ENCODE assay signal across 1 cellular context in the genomic region with DNA sequence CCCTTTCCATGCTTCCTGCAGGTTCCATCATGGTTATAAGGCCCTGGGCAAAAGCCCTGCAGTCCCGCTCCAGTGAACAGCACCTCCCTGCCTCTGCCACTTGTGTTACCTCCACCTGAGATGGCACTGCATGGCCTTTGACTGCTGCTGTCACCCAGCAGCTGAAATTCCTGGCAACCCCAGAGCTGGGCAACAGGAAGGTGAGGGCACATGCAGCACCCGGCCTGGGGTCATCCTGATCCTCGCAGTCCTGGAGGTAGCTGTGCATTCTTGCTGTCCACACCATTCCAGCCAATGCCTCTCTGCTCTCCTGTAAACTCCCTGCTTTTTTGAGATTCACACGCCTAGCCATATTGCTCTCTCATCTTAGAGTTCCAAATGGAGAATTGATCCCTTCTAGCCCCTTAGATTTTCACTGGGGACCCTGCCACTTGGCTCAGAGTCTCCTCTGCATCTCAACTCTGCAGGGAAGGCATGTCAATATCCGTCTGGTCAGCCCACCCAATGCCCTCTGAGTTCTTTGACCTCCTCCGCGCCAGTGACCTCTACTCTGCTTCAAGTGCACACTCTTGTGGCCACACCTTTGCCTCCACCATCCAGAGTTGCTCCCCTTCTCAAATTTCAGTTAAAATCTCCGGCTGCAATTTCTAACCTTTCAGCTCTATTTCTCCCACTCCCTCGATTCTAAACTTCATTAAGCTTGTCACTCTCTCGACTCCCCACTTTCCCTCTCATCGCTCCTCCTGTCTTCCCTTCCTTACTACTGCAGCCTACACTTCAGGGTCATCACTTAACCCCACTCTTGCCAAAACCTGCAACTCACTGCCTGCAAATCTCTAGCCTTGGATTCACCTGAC.
TF ChIP-seq lines count a peak whose summit lies in the region.

No MANE protein-coding gene starts in this region.

TF ChIP-seq in K562, 482 proteins besides CTCF, POLR2A, EP300 and RAD21:
- TF ChIP-seq PPARD (CRISPR knock-in tag; IDR thresholded peaks at IDR 0.05), result no peak
- no peak for TF ChIP-seq OTX1 (CRISPR knock-in tag; IDR thresholded peaks at IDR 0.05)
- no peak for TF ChIP-seq SUPT5H (IDR thresholded peaks at IDR 0.05)
- TF ChIP-seq, protein P1, sequence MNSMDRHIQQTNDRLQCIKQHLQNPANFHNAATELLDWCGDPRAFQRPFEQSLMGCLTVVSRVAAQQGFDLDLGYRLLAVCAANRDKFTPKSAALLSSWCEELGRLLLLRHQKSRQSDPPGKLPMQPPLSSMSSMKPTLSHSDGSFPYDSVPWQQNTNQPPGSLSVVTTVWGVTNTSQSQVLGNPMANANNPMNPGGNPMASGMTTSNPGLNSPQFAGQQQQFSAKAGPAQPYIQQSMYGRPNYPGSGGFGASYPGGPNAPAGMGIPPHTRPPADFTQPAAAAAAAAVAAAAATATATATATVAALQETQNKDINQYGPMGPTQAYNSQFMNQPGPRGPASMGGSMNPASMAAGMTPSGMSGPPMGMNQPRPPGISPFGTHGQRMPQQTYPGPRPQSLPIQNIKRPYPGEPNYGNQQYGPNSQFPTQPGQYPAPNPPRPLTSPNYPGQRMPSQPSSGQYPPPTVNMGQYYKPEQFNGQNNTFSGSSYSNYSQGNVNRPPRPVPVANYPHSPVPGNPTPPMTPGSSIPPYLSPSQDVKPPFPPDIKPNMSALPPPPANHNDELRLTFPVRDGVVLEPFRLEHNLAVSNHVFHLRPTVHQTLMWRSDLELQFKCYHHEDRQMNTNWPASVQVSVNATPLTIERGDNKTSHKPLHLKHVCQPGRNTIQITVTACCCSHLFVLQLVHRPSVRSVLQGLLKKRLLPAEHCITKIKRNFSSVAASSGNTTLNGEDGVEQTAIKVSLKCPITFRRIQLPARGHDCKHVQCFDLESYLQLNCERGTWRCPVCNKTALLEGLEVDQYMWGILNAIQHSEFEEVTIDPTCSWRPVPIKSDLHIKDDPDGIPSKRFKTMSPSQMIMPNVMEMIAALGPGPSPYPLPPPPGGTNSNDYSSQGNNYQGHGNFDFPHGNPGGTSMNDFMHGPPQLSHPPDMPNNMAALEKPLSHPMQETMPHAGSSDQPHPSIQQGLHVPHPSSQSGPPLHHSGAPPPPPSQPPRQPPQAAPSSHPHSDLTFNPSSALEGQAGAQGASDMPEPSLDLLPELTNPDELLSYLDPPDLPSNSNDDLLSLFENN (IDR thresholded peaks at IDR 0.05; ENCODE audit: low read depth in 2 of 2, low read length in 2 of 2), result no peak
- no peak for TF ChIP-seq ZNF780A (CRISPR knock-in tag; IDR thresholded peaks at IDR 0.05)
- TF ChIP-seq YBX1 (IDR thresholded peaks at IDR 0.05), result no peak
- no peak for TF ChIP-seq IFI16 (CRISPR knock-in tag; IDR thresholded peaks at IDR 0.05)
- no peak for TF ChIP-seq KDM5B (IDR thresholded peaks at IDR 0.05; ENCODE audit: insufficient replicate concordance, low read depth, low read length)
- TF ChIP-seq TCF3 (CRISPR knock-in tag; IDR thresholded peaks at IDR 0.05), result no peak
- no peak for TF ChIP-seq NR1H2 (CRISPR knock-in tag; IDR thresholded peaks at IDR 0.05)
- TF ChIP-seq SMARCB1 (IDR thresholded peaks at IDR 0.05; ENCODE audit: insufficient read length, low read depth), result no peak
- TF ChIP-seq ZFP1 (CRISPR knock-in tag; IDR thresholded peaks at IDR 0.05), result no peak
- no peak for TF ChIP-seq DIDO1 (tag; IDR thresholded peaks at IDR 0.05; ENCODE audit: low read depth)
- no peak for TF ChIP-seq THRAP3 (IDR thresholded peaks at IDR 0.05; ENCODE audit: borderline replicate concordance)
- no peak for TF ChIP-seq ZNF23 (CRISPR knock-in tag; IDR thresholded peaks at IDR 0.05)
- no peak for TF ChIP-seq ZNF347 (CRISPR knock-in tag; IDR thresholded peaks at IDR 0.05; ENCODE audit: low read depth)
- TF ChIP-seq MNT (conservative IDR thresholded peaks at IDR 0.05), result no peak
- TF ChIP-seq RBFOX2 (IDR thresholded peaks at IDR 0.05; ENCODE audit: low read depth, low read length), result no peak
- no peak for TF ChIP-seq CEBPZ (IDR thresholded peaks at IDR 0.05; ENCODE audit: borderline replicate concordance, low read depth, low read length)
TF ChIP-seq in K562: peak in this region for 0.
